Comparison of ENCODE assay signal across 1 cellular context in the genomic region with DNA sequence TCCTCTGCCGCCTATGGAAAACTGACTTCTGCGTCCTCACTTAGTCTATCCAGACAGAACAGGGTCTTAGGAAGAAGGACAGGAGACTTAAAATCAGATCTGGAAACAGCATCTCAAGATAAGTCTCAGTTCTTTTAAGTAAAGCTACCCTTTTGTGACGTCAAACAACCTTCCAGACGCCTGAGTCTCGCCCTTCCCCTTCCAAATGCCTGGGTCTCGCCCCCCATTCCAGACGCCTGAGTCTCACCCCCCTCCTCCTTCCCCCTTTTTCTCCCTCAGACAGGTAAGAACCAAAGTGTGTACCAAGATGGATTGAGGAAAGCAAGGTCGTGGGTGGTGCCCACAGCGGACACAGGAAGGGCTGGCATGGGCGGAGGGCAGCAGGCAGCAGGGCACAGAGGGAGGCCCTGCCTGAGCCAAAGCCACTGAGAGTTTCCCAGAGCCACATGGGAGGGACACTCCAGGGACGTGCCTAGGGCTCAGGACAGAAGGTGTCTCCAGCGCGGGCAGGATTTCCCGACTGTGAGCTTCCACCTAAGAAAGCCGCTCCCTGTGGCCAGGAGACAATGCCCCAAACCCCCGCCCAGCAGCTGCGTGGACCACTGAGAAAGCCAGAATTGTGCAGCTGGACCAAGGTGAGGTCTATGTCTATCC.
TF ChIP-seq lines count a peak whose summit lies in the region.

No MANE protein-coding gene starts in this region.

TF ChIP-seq in WTC11, 78 proteins besides CTCF, POLR2A, EP300 and RAD21 (continued from another document):
- TF ChIP-seq NFATC4 (CRISPR knock-in tag; IDR thresholded peaks at IDR 0.05) (no peak), SP1 (CRISPR knock-in tag; conservative IDR thresholded peaks at IDR 0.05) (no peak), ZNF138 (CRISPR knock-in tag; conservative IDR thresholded peaks at IDR 0.05) (no peak), CBFB (CRISPR knock-in tag; IDR thresholded peaks at IDR 0.05; ENCODE audit: low read depth) (no peak), FOXK1 (CRISPR knock-in tag; IDR thresholded peaks at IDR 0.05) (no peak), ZNF416 (CRISPR knock-in tag; IDR thresholded peaks at IDR 0.05) (no peak), ATF1 (CRISPR knock-in tag; IDR thresholded peaks at IDR 0.05) (no peak), GRHL2 (CRISPR knock-in tag; IDR thresholded peaks at IDR 0.05; ENCODE audit: insufficient replicate concordance, severe bottlenecking) (no peak), IRF2 (CRISPR knock-in tag; IDR thresholded peaks at IDR 0.05; ENCODE audit: borderline replicate concordance, low read depth) (no peak), SOX15 (CRISPR knock-in tag; IDR thresholded peaks at IDR 0.05) (no peak)
- TF ChIP-seq, protein P1, sequence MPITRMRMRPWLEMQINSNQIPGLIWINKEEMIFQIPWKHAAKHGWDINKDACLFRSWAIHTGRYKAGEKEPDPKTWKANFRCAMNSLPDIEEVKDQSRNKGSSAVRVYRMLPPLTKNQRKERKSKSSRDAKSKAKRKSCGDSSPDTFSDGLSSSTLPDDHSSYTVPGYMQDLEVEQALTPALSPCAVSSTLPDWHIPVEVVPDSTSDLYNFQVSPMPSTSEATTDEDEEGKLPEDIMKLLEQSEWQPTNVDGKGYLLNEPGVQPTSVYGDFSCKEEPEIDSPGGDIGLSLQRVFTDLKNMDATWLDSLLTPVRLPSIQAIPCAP (CRISPR knock-in tag; IDR thresholded peaks at IDR 0.05), result no peak
- TF ChIP-seq, protein P2, sequence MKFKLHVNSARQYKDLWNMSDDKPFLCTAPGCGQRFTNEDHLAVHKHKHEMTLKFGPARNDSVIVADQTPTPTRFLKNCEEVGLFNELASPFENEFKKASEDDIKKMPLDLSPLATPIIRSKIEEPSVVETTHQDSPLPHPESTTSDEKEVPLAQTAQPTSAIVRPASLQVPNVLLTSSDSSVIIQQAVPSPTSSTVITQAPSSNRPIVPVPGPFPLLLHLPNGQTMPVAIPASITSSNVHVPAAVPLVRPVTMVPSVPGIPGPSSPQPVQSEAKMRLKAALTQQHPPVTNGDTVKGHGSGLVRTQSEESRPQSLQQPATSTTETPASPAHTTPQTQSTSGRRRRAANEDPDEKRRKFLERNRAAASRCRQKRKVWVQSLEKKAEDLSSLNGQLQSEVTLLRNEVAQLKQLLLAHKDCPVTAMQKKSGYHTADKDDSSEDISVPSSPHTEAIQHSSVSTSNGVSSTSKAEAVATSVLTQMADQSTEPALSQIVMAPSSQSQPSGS (CRISPR knock-in tag; IDR thresholded peaks at IDR 0.05; ENCODE audit: borderline replicate concordance, low read depth), result no peak
- TF ChIP-seq, protein P3, sequence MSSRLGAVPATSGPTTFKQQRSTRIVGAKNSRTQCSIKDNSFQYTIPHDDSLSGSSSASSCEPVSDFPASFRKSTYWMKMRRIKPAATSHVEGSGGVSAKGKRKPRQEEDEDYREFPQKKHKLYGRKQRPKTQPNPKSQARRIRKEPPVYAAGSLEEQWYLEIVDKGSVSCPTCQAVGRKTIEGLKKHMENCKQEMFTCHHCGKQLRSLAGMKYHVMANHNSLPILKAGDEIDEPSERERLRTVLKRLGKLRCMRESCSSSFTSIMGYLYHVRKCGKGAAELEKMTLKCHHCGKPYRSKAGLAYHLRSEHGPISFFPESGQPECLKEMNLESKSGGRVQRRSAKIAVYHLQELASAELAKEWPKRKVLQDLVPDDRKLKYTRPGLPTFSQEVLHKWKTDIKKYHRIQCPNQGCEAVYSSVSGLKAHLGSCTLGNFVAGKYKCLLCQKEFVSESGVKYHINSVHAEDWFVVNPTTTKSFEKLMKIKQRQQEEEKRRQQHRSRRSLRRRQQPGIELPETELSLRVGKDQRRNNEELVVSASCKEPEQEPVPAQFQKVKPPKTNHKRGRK (CRISPR knock-in tag; IDR thresholded peaks at IDR 0.05; ENCODE audit: borderline replicate concordance), result no peak
TF ChIP-seq in WTC11: peak in this region for 0.
